In genomic region chr2:138490673-138491494, GRCh38 we compare ENCODE assay signal across 1 cellular context.
TF ChIP-seq lines count a peak whose summit lies in the region.

No MANE protein-coding gene starts in this region.

TF ChIP-seq in HepG2, 621 proteins besides CTCF, POLR2A, EP300 and RAD21 (continued from another document and continues in another):
- TF ChIP-seq, protein P1, sequence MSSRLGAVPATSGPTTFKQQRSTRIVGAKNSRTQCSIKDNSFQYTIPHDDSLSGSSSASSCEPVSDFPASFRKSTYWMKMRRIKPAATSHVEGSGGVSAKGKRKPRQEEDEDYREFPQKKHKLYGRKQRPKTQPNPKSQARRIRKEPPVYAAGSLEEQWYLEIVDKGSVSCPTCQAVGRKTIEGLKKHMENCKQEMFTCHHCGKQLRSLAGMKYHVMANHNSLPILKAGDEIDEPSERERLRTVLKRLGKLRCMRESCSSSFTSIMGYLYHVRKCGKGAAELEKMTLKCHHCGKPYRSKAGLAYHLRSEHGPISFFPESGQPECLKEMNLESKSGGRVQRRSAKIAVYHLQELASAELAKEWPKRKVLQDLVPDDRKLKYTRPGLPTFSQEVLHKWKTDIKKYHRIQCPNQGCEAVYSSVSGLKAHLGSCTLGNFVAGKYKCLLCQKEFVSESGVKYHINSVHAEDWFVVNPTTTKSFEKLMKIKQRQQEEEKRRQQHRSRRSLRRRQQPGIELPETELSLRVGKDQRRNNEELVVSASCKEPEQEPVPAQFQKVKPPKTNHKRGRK (CRISPR knock-in tag; IDR thresholded peaks at IDR 0.05) = no peak
- TF ChIP-seq ATF7-NPFF (CRISPR knock-in tag; IDR thresholded peaks at IDR 0.05; ENCODE audit: low read depth) (no peak), PLRG1 (conservative IDR thresholded peaks at IDR 0.05) (no peak), SP140L (CRISPR knock-in tag; IDR thresholded peaks at IDR 0.05; ENCODE audit: borderline replicate concordance) (no peak), ZNF326 (CRISPR knock-in tag; IDR thresholded peaks at IDR 0.05; ENCODE audit: borderline replicate concordance) (no peak), PHF5A (CRISPR knock-in tag; IDR thresholded peaks at IDR 0.05; ENCODE audit: low read depth, unreplicated experiment) (no peak), ZNF207 (IDR thresholded peaks at IDR 0.05; ENCODE audit: borderline replicate concordance) (no peak), FLYWCH1 (CRISPR knock-in tag; IDR thresholded peaks at IDR 0.05) (no peak), TBL1XR1 (IDR thresholded peaks at IDR 0.05; ENCODE audit: borderline replicate concordance, low read length, partially characterized antibody) (peak; percentile 73), SAFB2 (CRISPR knock-in tag; IDR thresholded peaks at IDR 0.05; ENCODE audit: borderline replicate concordance, low read depth) (no peak), ZNF615 (CRISPR knock-in tag; IDR thresholded peaks at IDR 0.05; ENCODE audit: borderline replicate concordance) (no peak), ZNF235 (CRISPR knock-in tag; IDR thresholded peaks at IDR 0.05; ENCODE audit: borderline replicate concordance) (no peak), ZFP82 (CRISPR knock-in tag; IDR thresholded peaks at IDR 0.05; ENCODE audit: borderline replicate concordance) (0 out of 2 replicates have a peak, but pooled peaks have one; percentile 14), KDM1A (CRISPR knock-in tag; IDR thresholded peaks at IDR 0.05) (peak; percentile 75), ZXDC (CRISPR knock-in tag; IDR thresholded peaks at IDR 0.05) (no peak), RCOR2 (CRISPR knock-in tag; IDR thresholded peaks at IDR 0.05) (peak; percentile 98), ZNF740 (CRISPR knock-in tag; IDR thresholded peaks at IDR 0.05) (no peak), ZSCAN9 (CRISPR knock-in tag; IDR thresholded peaks at IDR 0.05; ENCODE audit: borderline replicate concordance) (0 out of 2 replicates have a peak, but pooled peaks have one; percentile 66), RARA (CRISPR knock-in tag; IDR thresholded peaks at IDR 0.05) (peak; percentile 93), ZNF180 (CRISPR knock-in tag; IDR thresholded peaks at IDR 0.05; ENCODE audit: borderline replicate concordance, low read depth) (no peak), ZNF749 (CRISPR knock-in tag; IDR thresholded peaks at IDR 0.05; ENCODE audit: borderline replicate concordance) (peak; percentile 38; the same call in 1 of the 2 replicates), RXRA (CRISPR knock-in tag; IDR thresholded peaks at IDR 0.05) (no peak), GZF1 (CRISPR knock-in tag; IDR thresholded peaks at IDR 0.05) (no peak), ZFY (CRISPR knock-in tag; IDR thresholded peaks at IDR 0.05) (no peak; the same call in 1 of the 2 replicates), ZNF773 (CRISPR knock-in tag; IDR thresholded peaks at IDR 0.05; ENCODE audit: borderline replicate concordance) (no peak), PAF1 (CRISPR knock-in tag; IDR thresholded peaks at IDR 0.05) (no peak), KLF11 (CRISPR knock-in tag; IDR thresholded peaks at IDR 0.05) (no peak), ZHX1 (CRISPR knock-in tag; IDR thresholded peaks at IDR 0.05; ENCODE audit: low read depth) (no peak), ZNF768 (CRISPR knock-in tag; IDR thresholded peaks at IDR 0.05) (no peak), HOXA7 (CRISPR knock-in tag; IDR thresholded peaks at IDR 0.05) (no peak), KDM3A (CRISPR knock-in tag; IDR thresholded peaks at IDR 0.05; ENCODE audit: low read depth) (peak; percentile 66; the same call in 1 of the 2 replicates), ZNF660 (CRISPR knock-in tag; IDR thresholded peaks at IDR 0.05; ENCODE audit: borderline replicate concordance, low read depth) (no peak), ZNF772 (CRISPR knock-in tag; IDR thresholded peaks at IDR 0.05) (peak; percentile 75; the same call in 1 of the 2 replicates), ZNF430 (CRISPR knock-in tag; IDR thresholded peaks at IDR 0.05) (no peak), LCORL (IDR thresholded peaks at IDR 0.05) (no peak), LCORL (CRISPR knock-in tag; IDR thresholded peaks at IDR 0.05) (peak; percentile 78), SRY (CRISPR knock-in tag; IDR thresholded peaks at IDR 0.05) (no peak; the same call in 1 of the 2 replicates), ZNF558 (CRISPR knock-in tag; IDR thresholded peaks at IDR 0.05; ENCODE audit: borderline replicate concordance) (no peak)
- TF ChIP-seq, protein P2, sequence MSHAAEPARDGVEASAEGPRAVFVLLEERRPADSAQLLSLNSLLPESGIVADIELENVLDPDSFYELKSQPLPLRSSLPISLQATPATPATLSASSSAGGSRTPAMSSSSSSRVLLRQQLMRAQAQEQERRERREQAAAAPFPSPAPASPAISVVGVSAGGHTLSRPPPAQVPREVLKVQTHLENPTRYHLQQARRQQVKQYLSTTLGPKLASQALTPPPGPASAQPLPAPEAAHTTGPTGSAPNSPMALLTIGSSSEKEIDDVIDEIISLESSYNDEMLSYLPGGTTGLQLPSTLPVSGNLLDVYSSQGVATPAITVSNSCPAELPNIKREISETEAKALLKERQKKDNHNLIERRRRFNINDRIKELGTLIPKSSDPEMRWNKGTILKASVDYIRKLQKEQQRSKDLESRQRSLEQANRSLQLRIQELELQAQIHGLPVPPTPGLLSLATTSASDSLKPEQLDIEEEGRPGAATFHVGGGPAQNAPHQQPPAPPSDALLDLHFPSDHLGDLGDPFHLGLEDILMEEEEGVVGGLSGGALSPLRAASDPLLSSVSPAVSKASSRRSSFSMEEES (CRISPR knock-in tag; IDR thresholded peaks at IDR 0.05) = peak; percentile 58; the same call in 1 of the 2 replicates
- TF ChIP-seq, protein P3, sequence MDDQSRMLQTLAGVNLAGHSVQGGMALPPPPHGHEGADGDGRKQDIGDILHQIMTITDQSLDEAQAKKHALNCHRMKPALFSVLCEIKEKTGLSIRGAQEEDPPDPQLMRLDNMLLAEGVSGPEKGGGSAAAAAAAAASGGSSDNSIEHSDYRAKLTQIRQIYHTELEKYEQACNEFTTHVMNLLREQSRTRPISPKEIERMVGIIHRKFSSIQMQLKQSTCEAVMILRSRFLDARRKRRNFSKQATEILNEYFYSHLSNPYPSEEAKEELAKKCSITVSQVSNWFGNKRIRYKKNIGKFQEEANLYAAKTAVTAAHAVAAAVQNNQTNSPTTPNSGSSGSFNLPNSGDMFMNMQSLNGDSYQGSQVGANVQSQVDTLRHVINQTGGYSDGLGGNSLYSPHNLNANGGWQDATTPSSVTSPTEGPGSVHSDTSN (CRISPR knock-in tag; IDR thresholded peaks at IDR 0.05; ENCODE audit: borderline replicate concordance) = no peak
- TF ChIP-seq, protein P4, sequence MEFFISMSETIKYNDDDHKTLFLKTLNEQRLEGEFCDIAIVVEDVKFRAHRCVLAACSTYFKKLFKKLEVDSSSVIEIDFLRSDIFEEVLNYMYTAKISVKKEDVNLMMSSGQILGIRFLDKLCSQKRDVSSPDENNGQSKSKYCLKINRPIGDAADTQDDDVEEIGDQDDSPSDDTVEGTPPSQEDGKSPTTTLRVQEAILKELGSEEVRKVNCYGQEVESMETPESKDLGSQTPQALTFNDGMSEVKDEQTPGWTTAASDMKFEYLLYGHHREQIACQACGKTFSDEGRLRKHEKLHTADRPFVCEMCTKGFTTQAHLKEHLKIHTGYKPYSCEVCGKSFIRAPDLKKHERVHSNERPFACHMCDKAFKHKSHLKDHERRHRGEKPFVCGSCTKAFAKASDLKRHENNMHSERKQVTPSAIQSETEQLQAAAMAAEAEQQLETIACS (CRISPR knock-in tag; IDR thresholded peaks at IDR 0.05) = no peak
- TF ChIP-seq, protein P5, sequence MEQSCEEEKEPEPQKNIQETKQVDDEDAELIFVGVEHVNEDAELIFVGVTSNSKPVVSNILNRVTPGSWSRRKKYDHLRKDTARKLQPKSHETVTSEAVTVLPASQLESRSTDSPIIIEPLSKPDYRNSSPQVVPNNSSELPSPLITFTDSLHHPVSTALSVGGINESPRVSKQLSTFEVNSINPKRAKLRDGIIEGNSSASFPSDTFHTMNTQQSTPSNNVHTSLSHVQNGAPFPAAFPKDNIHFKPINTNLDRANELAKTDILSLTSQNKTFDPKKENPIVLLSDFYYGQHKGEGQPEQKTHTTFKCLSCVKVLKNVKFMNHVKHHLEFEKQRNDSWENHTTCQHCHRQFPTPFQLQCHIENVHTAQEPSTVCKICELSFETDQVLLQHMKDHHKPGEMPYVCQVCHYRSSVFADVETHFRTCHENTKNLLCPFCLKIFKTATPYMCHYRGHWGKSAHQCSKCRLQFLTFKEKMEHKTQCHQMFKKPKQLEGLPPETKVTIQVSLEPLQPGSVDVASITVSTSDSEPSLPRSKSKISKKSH (CRISPR knock-in tag; IDR thresholded peaks at IDR 0.05; ENCODE audit: borderline replicate concordance) = no peak
